Comparison of ENCODE assay signal across 9 cellular contexts in genomic region chr10:61975107-61975932, GRCh38.
DNase-seq lines count a peak whose midpoint lies in the region; ATAC-seq and TF ChIP-seq lines count a peak whose summit lies in the region.
"Had no signal": no experiment of that assay in that cellular context is flagged by ENCODE, and none has a peak within 500 bp of the region (broad histone marks: within the 10 kb centered on the region; RNA-seq: fewer than 3 reads in every experiment).

No MANE protein-coding gene starts in this region.

- H4K12ac ChIP-seq in trophoblast cell (ENCODE audit: low read depth, low read length): no peak overlapping the region

- H4K5ac ChIP-seq in IMR-90 (ENCODE audit: low read depth, low read length): no peak overlapping the region

- H3K4me1 ChIP-seq in DOHH2 (ENCODE audit: control insufficient read depth, low read length) (peaks cover 90% of the 10 kb centered on the region), IMR-90 (ENCODE audit: control insufficient read depth, insufficient read depth, low read length) (peaks cover 10% of the 10 kb centered on the region), trophoblast cell (ENCODE audit: control insufficient read depth in 1 of 2, insufficient read depth in 2 of 2, low read length in 2 of 2) (peaks cover 0 to 6% of the 10 kb centered on the region in 2 experiments)

- H2AK5ac ChIP-seq in IMR-90 (ENCODE audit: low read depth, low read length): no peak overlapping the region
- H2AK5ac ChIP-seq in trophoblast cell (ENCODE audit: low read length): no peak overlapping the region

- H3K9ac ChIP-seq in IMR-90 (ENCODE audit: low read depth, low read length) (no peak overlapping the region), trophoblast cell (ENCODE audit: low read length) (no peak overlapping the region)

- H3K4ac ChIP-seq in IMR-90 (ENCODE audit: low read depth, low read length) (no peak overlapping the region), trophoblast cell (ENCODE audit: low read depth, low read length) (no peak overlapping the region)

- no peak overlapping the region for H3K4me3 Mint-ChIP-seq in activated naive CD8-positive, alpha-beta T cell treated with anti-CD3 and anti-CD28 coated beads for 36 hours

- H2BK120ac ChIP-seq in IMR-90 (ENCODE audit: low read depth, low read length) (no peak overlapping the region; the same call in 1 of the 2 replicates), trophoblast cell (ENCODE audit: insufficient read depth, low read length, poor library complexity) (no peak overlapping the region)

- peak overlapping the region; percentile 95 for H3K27ac ChIP-seq in DOHH2 (ENCODE audit: low read depth, low read length)
- no peak overlapping the region; the same call in 1 of the 2 replicates for H3K27ac ChIP-seq in IMR-90 (ENCODE audit: insufficient read depth, low read length)
- peak overlapping the region; percentile 24 for H3K27ac ChIP-seq in caudate nucleus (ENCODE audit: low read depth, low read length)
- H3K27ac ChIP-seq in trophoblast cell (ENCODE audit: low read depth, low read length): peak overlapping the region; percentile 78
- H3K27ac ChIP-seq: lower lobe of right lung had no signal

- POLR2A ChIA-PET in IMR-90 (lab: Charles Lee; ENCODE audit: unreplicated experiment): interaction anchor here (0.5 kb wide), 1 partner anchor 63 kb away, joined by 5 read pairs; no protein-coding TSS in a partner anchor

- no peak overlapping the region for H2AK9ac ChIP-seq in IMR-90 (replicated peaks; ENCODE audit: low read depth, low read length, poor library complexity)

- intact Hi-C loops in IMR-90 (cut with micrococcal nuclease): no loop called here

- H4K91ac ChIP-seq in IMR-90 (ENCODE audit: insufficient read depth, low read depth, low read length) (no peak overlapping the region), trophoblast cell (ENCODE audit: low read depth, low read length) (no peak overlapping the region)

- H3K79me2 ChIP-seq in DOHH2 (ENCODE audit: control insufficient read depth, low read length) (peaks cover 73% of the 10 kb centered on the region), trophoblast cell (ENCODE audit: control insufficient read depth, insufficient read depth, low read length, poor library complexity) (no peaks in the 10 kb centered on the region)

- H4K8ac ChIP-seq in IMR-90 (ENCODE audit: low read depth in 2 of 2, low read length in 2 of 2) (no peak overlapping the region), trophoblast cell (ENCODE audit: low read depth, low read length) (no peak overlapping the region)

- H3K27me3 Mint-ChIP-seq in activated naive CD8-positive, alpha-beta T cell treated with anti-CD3 and anti-CD28 coated beads for 36 hours: no peaks in the 10 kb centered on the region

- no peak for TF ChIP-seq POLR2A in IMR-90 (IDR thresholded peaks at IDR 0.05; ENCODE audit: low read depth, low read length)

- no peak overlapping the region for H3K56ac ChIP-seq in IMR-90 (ENCODE audit: extremely low read depth, insufficient read depth, low read length)

- H3K4me1 Mint-ChIP-seq in activated naive CD8-positive, alpha-beta T cell treated with anti-CD3 and anti-CD28 coated beads for 36 hours: peaks cover 31% of the 10 kb centered on the region

- H3K27me3 ChIP-seq in DOHH2 (ENCODE audit: control insufficient read depth, low read length) (no peaks in the 10 kb centered on the region), IMR-90 (ENCODE audit: control insufficient read depth, insufficient read depth, low read length) (no peaks in the 10 kb centered on the region), trophoblast cell (ENCODE audit: insufficient read depth, low read length) (no peaks in the 10 kb centered on the region)

- H2BK12ac ChIP-seq in trophoblast cell (ENCODE audit: low read length): no peak overlapping the region

- CTCF ChIA-PET in IMR-90 (lab: Yijun Ruan, JAX): interaction anchor here (0.6 to 0.8 kb wide), 2 partner anchors 11 to 447 kb away, joined by 3 to 4 read pairs; no protein-coding TSS in a partner anchor

- no peak for TF ChIP-seq CTCF in DOHH2 (IDR thresholded peaks at IDR 0.05; ENCODE audit: low read depth, low read length, poor library complexity, severe bottlenecking)
- TF ChIP-seq CTCF in IMR-90 (conservative IDR thresholded peaks at IDR 0.05; ENCODE audit: low read depth, low read length): no peak

- H2AFZ ChIP-seq in IMR-90 (replicated peaks; ENCODE audit: low read length, poor library complexity) (no peak overlapping the region), trophoblast cell (ENCODE audit: insufficient read depth, low read length, poor library complexity) (no peak overlapping the region)

- no peaks in the 10 kb centered on the region; the same call in none of the 2 replicates for H3K9me1 ChIP-seq in IMR-90 (ENCODE audit: insufficient read depth, low read length)

- H3K14ac ChIP-seq in IMR-90 (replicated peaks; ENCODE audit: low read depth, low read length): 0 out of 2 replicates have a peak overlapping the region, but pooled peaks have one; percentile 40
- H3K14ac ChIP-seq in trophoblast cell (ENCODE audit: low read length): no peak overlapping the region

- H3K9me3 Mint-ChIP-seq in activated naive CD8-positive, alpha-beta T cell treated with anti-CD3 and anti-CD28 coated beads for 36 hours: peaks cover 3% of the 10 kb centered on the region

- peak overlapping the region; percentile 94 for H3K4me2 ChIP-seq in DOHH2 (ENCODE audit: low read length)
- H3K4me2 ChIP-seq in IMR-90 (ENCODE audit: low read depth, low read length): peak overlapping the region; percentile 85; the same call in 1 of the 2 replicates
- H3K4me2 ChIP-seq in trophoblast cell (ENCODE audit: low read length): peak overlapping the region; percentile 30

- no peak overlapping the region for H2BK15ac ChIP-seq in IMR-90 (ENCODE audit: low read depth, low read length)

- H4K20me1 ChIP-seq in DOHH2 (ENCODE audit: control insufficient read depth, insufficient read depth, low read depth, low read length) (no peaks in the 10 kb centered on the region), IMR-90 (ENCODE audit: insufficient read depth, low read length) (peaks cover 30% of the 10 kb centered on the region; the same call in 1 of the 2 replicates)

- H3K9me3 ChIP-seq in DOHH2 (ENCODE audit: control insufficient read depth, insufficient read depth, low read length) (peaks cover 5% of the 10 kb centered on the region), IMR-90 (ENCODE audit: control insufficient read depth, insufficient read depth, low read length) (no peaks in the 10 kb centered on the region), trophoblast cell (ENCODE audit: insufficient read depth, low read depth, low read length) (no peaks in the 10 kb centered on the region)
- H3K9me3 ChIP-seq: lower lobe of right lung had no signal

- H3K18ac ChIP-seq in IMR-90 (ENCODE audit: low read depth, low read length) (no peak overlapping the region), trophoblast cell (ENCODE audit: low read length) (no peak overlapping the region)

- peak; percentile 88 for DNase-seq in IMR-90
- no peak for DNase-seq in caudate nucleus (lab: John Stamatoyannopoulos, UW)
- DNase-seq in trophoblast cell: peak; percentile 30 to 66
- DNase-seq in stimulated activated CD4-positive, alpha-beta T cell treated with anti-CD3 and anti-CD28 coated beads, Interleukin-4, amount 100 ng/mL, for 1 hour: no peak
- DNase-seq in retina: no peak
- DNase-seq in activated naive CD8-positive, alpha-beta T cell treated with anti-CD3 and anti-CD28 coated beads for 36 hours: no peak
- DNase-seq: lower lobe of right lung had no signal

- H3K4me3 ChIP-seq in DOHH2 (ENCODE audit: low read length) (peak overlapping the region; percentile 67), IMR-90 (ENCODE audit: insufficient read depth, low read depth, low read length) (no peak overlapping the region), trophoblast cell (ENCODE audit: low read depth, low read length) (no peak overlapping the region)
- H3K4me3 ChIP-seq: lower lobe of right lung had no signal

- no peak overlapping the region for H2BK20ac ChIP-seq in IMR-90 (ENCODE audit: low read depth, low read length)

- dilution Hi-C loops in IMR-90 (cut with HindIII; ENCODE audit: low sequenced_read_pairs, unreplicated experiment): no loop called here

- no TSS peak for BruUV-seq in IMR-90 (replicated peaks; lab: Mats Ljungman, UMichigan)

- no peak for TF ChIP-seq RAD21 in IMR-90 (IDR thresholded peaks at IDR 0.05; ENCODE audit: low read length)

- H3K27ac Mint-ChIP-seq in activated naive CD8-positive, alpha-beta T cell treated with anti-CD3 and anti-CD28 coated beads for 36 hours: no peak overlapping the region

- peak overlapping the region; percentile 82 for H2BK5ac ChIP-seq in IMR-90 (ENCODE audit: low read depth, low read length, poor library complexity, severe bottlenecking)
- H2BK5ac ChIP-seq in trophoblast cell (ENCODE audit: low read depth, low read length, poor library complexity): no peak overlapping the region

- H3F3A ChIP-seq in DOHH2 (ENCODE audit: control insufficient read depth, insufficient read depth): peaks cover 46% of the 10 kb centered on the region

- H3K36me3 ChIP-seq in DOHH2 (ENCODE audit: control insufficient read depth, low read length): peaks cover 17% of the 10 kb centered on the region
- peaks cover 10% of the 10 kb centered on the region for H3K36me3 ChIP-seq in IMR-90 (ENCODE audit: control insufficient read depth, insufficient read depth, low read length)
- H3K36me3 ChIP-seq in trophoblast cell (ENCODE audit: control insufficient read depth in 1 of 2, insufficient read depth in 2 of 2, low read length in 2 of 2): no peaks in the 10 kb centered on the region
- H3K36me3 ChIP-seq: lower lobe of right lung had no signal

- in situ Hi-C loops in IMR-90 (cut with MboI; ENCODE audit: low sequenced_read_pairs): no loop called here

- H3K36me3 Mint-ChIP-seq in activated naive CD8-positive, alpha-beta T cell treated with anti-CD3 and anti-CD28 coated beads for 36 hours: peaks cover 55% of the 10 kb centered on the region

- no peak overlapping the region for H3K23ac ChIP-seq in IMR-90 (ENCODE audit: low read depth, low read length)
- no peak overlapping the region for H3K23ac ChIP-seq in trophoblast cell (ENCODE audit: low read length)

- H3K9me2 ChIP-seq in DOHH2 (replicated peaks; ENCODE audit: control insufficient read depth, low read length): no peaks in the 10 kb centered on the region

- peak; percentile 97 for ATAC-seq in GM21529 (IDR thresholded peaks at IDR 0.05; ENCODE audit: unreplicated experiment)
- ATAC-seq in IMR-90 (ENCODE audit: low read depth): peak; percentile 77

- WGBS in IMR-90 (ENCODE audit: extremely low coverage in 2 of 2, insufficient read length in 1 of 2), 2 experiments: no CpG with 5 or more reads among the region's 4 CpGs
- WGBS in trophoblast cell (ENCODE audit: extremely low coverage, insufficient coverage, insufficient read length): no CpG with 5 or more reads among the region's 4 CpGs

- peaks cover 34 to 64% of the 10 kb centered on the region in 2 experiments for H3K79me1 ChIP-seq in IMR-90 (ENCODE audit: low read depth in 1 of 2, low read length in 2 of 2)
- peaks cover 10% of the 10 kb centered on the region for H3K79me1 ChIP-seq in trophoblast cell (ENCODE audit: low read length)

Comparison
In these comparisons a context has a peak if more than half of its experiments do, and no peak if none do; other contexts are left out.
1. H3K4me2 ChIP-seq: peak in every context shown above with its lines; median percentile 94 in DOHH2; 85 in IMR-90; 30 in trophoblast cell.
2. DNase-seq: peak in IMR-90 (single experiment) and trophoblast cell (2 of 2); none in caudate nucleus (0 of 61), stimulated activated CD4-positive, alpha-beta T cell treated with anti-CD3 and anti-CD28 coated beads, Interleukin-4, amount 100 ng/mL, for 1 hour (single experiment), retina (single experiment) and activated naive CD8-positive, alpha-beta T cell treated with anti-CD3 and anti-CD28 coated beads for 36 hours (single experiment).